In genomic region chr7:23026164-23026563, GRCh38 we compare ENCODE assay signal across 1 cellular context.
TF ChIP-seq lines count a peak whose summit lies in the region.

No MANE protein-coding gene starts in this region.

TF ChIP-seq in HEK293, 187 proteins besides CTCF, POLR2A, EP300 and RAD21 (continued from another document):
- TF ChIP-seq HIC1 (tag by site-specific recombination; IDR thresholded peaks at IDR 0.05) (no peak), ZNF645 (tag by site-specific recombination; IDR thresholded peaks at IDR 0.05) (no peak), ZNF571 (tag by site-specific recombination; IDR thresholded peaks at IDR 0.05) (no peak), ZSCAN23 (tag by site-specific recombination; IDR thresholded peaks at IDR 0.05) (no peak), ZNF514 (tag by site-specific recombination; IDR thresholded peaks at IDR 0.05) (no peak), ZNF157 (tag by site-specific recombination; IDR thresholded peaks at IDR 0.05) (no peak), ZNF704 (tag by site-specific recombination; IDR thresholded peaks at IDR 0.05) (no peak), ZSCAN30 (tag by site-specific recombination; IDR thresholded peaks at IDR 0.05) (no peak), MZF1 (tag by site-specific recombination; IDR thresholded peaks at IDR 0.05; ENCODE audit: borderline replicate concordance) (no peak), ZNF394 (tag by site-specific recombination; IDR thresholded peaks at IDR 0.05; ENCODE audit: borderline replicate concordance) (no peak), TRIM28 (IDR thresholded peaks at IDR 0.05; ENCODE audit: borderline replicate concordance, low read length) (no peak), SP7 (tag by site-specific recombination; IDR thresholded peaks at IDR 0.05) (no peak), ZNF391 (tag by site-specific recombination; IDR thresholded peaks at IDR 0.05; ENCODE audit: borderline replicate concordance, low read depth) (no peak), ZNF26 (tag by site-specific recombination; IDR thresholded peaks at IDR 0.05) (no peak)
